In genomic region chr22:19174106-19175025, GRCh38 we compare ENCODE assay signal across 9 cellular contexts. TPM values are rescaled to one million over a fixed set of nuclear protein-coding genes. Genes with fewer than 3 reads are reported as not detected.
DNase-seq lines count a peak whose midpoint lies in the region; ATAC-seq and TF ChIP-seq lines count a peak whose summit lies in the region.
"Had no signal": no experiment of that assay in that cellular context is flagged by ENCODE, and none has a peak within 500 bp of the region (broad histone marks: within the 10 kb centered on the region; RNA-seq: fewer than 3 reads in every experiment).

No MANE protein-coding gene starts in this region.

- no peak overlapping the region for H3T11ph ChIP-seq in H9 (ENCODE audit: low read length)

- no peak overlapping the region for H3K9ac ChIP-seq in H9 (ENCODE audit: extremely low read depth, insufficient read length, low read length)

- H2AK5ac ChIP-seq in H9 (ENCODE audit: insufficient read length, low read length): no peak overlapping the region

- H3K4me2 ChIP-seq in H9 (ENCODE audit: insufficient read depth, insufficient read length, low read length): no peak overlapping the region

- peak overlapping the region; percentile 43 for H3K18ac ChIP-seq in H9 (ENCODE audit: insufficient read length, low read depth, low read length)

- no peak overlapping the region for H4K8ac ChIP-seq in H9 (replicated peaks; ENCODE audit: insufficient read length, low read depth, low read length)

- H3K4me3 ChIP-seq in AG04449 (ENCODE audit: low read depth, low read length): peak overlapping the region; percentile 8

- no peak overlapping the region for H2BK15ac ChIP-seq in H9 (ENCODE audit: low read depth, low read length)

- H3K56ac ChIP-seq in H9 (ENCODE audit: insufficient read length, low read depth, low read length): no peak overlapping the region

- no peak overlapping the region for H2BK12ac ChIP-seq in H9 (ENCODE audit: insufficient read length, low read depth, low read length)

- H2BK5ac ChIP-seq in H9 (ENCODE audit: insufficient read length, low read length): no peak overlapping the region

- POLR2A ChIA-PET in AG04449 (lab: Yijun Ruan, JAX): no interaction called here

- H3K4me1 Mint-ChIP-seq in H9: peaks cover 46 to 52% of the 10 kb centered on the region in 2 experiments
- H3K4me1 Mint-ChIP-seq in activated T-helper 1 cell treated with anti-CD3 and anti-CD28 coated beads, Interleukin-12 subunit alpha, Interleukin-12 subunit beta, Interleukin-2, Interleukin-4 antibody, amounts not matched to agents 30 ng/mL and 10 ng/mL and 1 ng/mL, durations not matched to agents 14 hours and 24 hours and 36 hours (ENCODE audit: low read depth): peaks cover 33% of the 10 kb centered on the region

- peak overlapping the region; percentile 21; the same call in 1 of the 2 replicates for H3K14ac ChIP-seq in H9 (ENCODE audit: insufficient read depth, low read length)

- H3K27ac ChIP-seq in H9 (ENCODE audit: insufficient read length, low read depth, low read length): peak overlapping the region; percentile 2

- no peak overlapping the region for H4K5ac ChIP-seq in H9 (ENCODE audit: insufficient read length, low read depth, low read length)

- peaks cover 0 to 22% (median 15%) of the 10 kb centered on the region in 3 experiments; a peak in 5 of 7 replicates for H3K36me3 Mint-ChIP-seq in H9 (ENCODE audit: insufficient read depth in 1 of 3, low read depth in 3 of 3)
- peaks cover 11% of the 10 kb centered on the region for H3K36me3 Mint-ChIP-seq in activated T-helper 1 cell treated with anti-CD3 and anti-CD28 coated beads, Interleukin-12 subunit alpha, Interleukin-12 subunit beta, Interleukin-2, Interleukin-4 antibody, amounts not matched to agents 30 ng/mL and 10 ng/mL and 1 ng/mL, durations not matched to agents 14 hours and 24 hours and 36 hours (ENCODE audit: low read depth)

- H3K23ac ChIP-seq in H9 (ENCODE audit: insufficient read length, low read depth, low read length): no peak overlapping the region

- intact Hi-C loops in activated T-helper 1 cell treated with anti-CD3 and anti-CD28 coated beads, Interleukin-12 subunit alpha, Interleukin-12 subunit beta, Interleukin-2, Interleukin-4 antibody, amounts not matched to agents 30 ng/mL and 10 ng/mL and 1 ng/mL, durations not matched to agents 14 hours and 24 hours and 36 hours (cut with micrococcal nuclease): loop anchor here (5.0 kb wide), 2 partner anchors 67 to 273 kb away; partner anchors contain the start of gene C22orf39

- H2AFZ ChIP-seq in H9 (ENCODE audit: low read length): no peak overlapping the region

- peaks cover 6% of the 10 kb centered on the region for H3K79me1 ChIP-seq in H9 (ENCODE audit: insufficient read depth, low read depth, low read length, poor library complexity, severe bottlenecking)

- CTCF ChIA-PET in AG04449 (lab: Yijun Ruan, JAX): interaction anchor here (1.0 to 1.1 kb wide), 2 partner anchors 220 to 456 kb away, joined by 3 read pairs; no protein-coding TSS in a partner anchor

- peaks cover 2% of the 10 kb centered on the region for H4K20me1 ChIP-seq in H9 (ENCODE audit: control insufficient read depth, insufficient read depth, insufficient read length)

- H3K9me3 Mint-ChIP-seq in H9: no peaks in the 10 kb centered on the region
- H3K9me3 Mint-ChIP-seq in activated T-helper 1 cell treated with anti-CD3 and anti-CD28 coated beads, Interleukin-12 subunit alpha, Interleukin-12 subunit beta, Interleukin-2, Interleukin-4 antibody, amounts not matched to agents 30 ng/mL and 10 ng/mL and 1 ng/mL, durations not matched to agents 14 hours and 24 hours and 36 hours: no peaks in the 10 kb centered on the region
- H3K9me3 Mint-ChIP-seq: activated naive CD4-positive, alpha-beta T cell treated with anti-CD3 and anti-CD28 coated beads, Interleukin-2, amount 50 U/mL, for 72 hours had no signal

- no peak overlapping the region for H3K4ac ChIP-seq in H9 (ENCODE audit: low read depth, low read length)

- ATAC-seq in GM18511 (IDR thresholded peaks at IDR 0.05; ENCODE audit: unreplicated experiment): no peak
- ATAC-seq in GM19351 (IDR thresholded peaks at IDR 0.05; ENCODE audit: unreplicated experiment): no peak
- ATAC-seq in HG02981 (IDR thresholded peaks at IDR 0.05; ENCODE audit: unreplicated experiment): no peak
- no peak for ATAC-seq in GM21825 (IDR thresholded peaks at IDR 0.05; ENCODE audit: unreplicated experiment)
- ATAC-seq: activated naive CD4-positive, alpha-beta T cell treated with anti-CD3 and anti-CD28 coated beads, Interleukin-2, amount 50 U/mL, for 72 hours had no signal

- WGBS in H9 (ENCODE audit: extremely low coverage, insufficient read length, low lambda C conversion rate): no CpG with 5 or more reads among the region's 14 CpGs

- H4K91ac ChIP-seq in H9 (ENCODE audit: insufficient read length, low read depth, low read length): no peak overlapping the region

- TF ChIP-seq CTCF in AG04449 (IDR thresholded peaks at IDR 0.05; ENCODE audit: insufficient read depth, low read length, missing control alignments): no peak
- TF ChIP-seq CTCF in H9 (conservative IDR thresholded peaks at IDR 0.05): no peak

- peaks cover 21% of the 10 kb centered on the region for H3K27me3 Mint-ChIP-seq in H9 (ENCODE audit: low read depth)
- H3K27me3 Mint-ChIP-seq in activated T-helper 1 cell treated with anti-CD3 and anti-CD28 coated beads, Interleukin-12 subunit alpha, Interleukin-12 subunit beta, Interleukin-2, Interleukin-4 antibody, amounts not matched to agents 30 ng/mL and 10 ng/mL and 1 ng/mL, durations not matched to agents 14 hours and 24 hours and 36 hours (ENCODE audit: insufficient read depth): peaks cover 8% of the 10 kb centered on the region

- H3K27me3 ChIP-seq in H9 (ENCODE audit: insufficient read depth, low read length): peaks cover 4% of the 10 kb centered on the region; the same call in 1 of the 2 replicates

- H3K4me3 Mint-ChIP-seq in H9: peak overlapping the region; percentile 35 to 44; a peak in 4 of 5 replicates
- H3K4me3 Mint-ChIP-seq in activated T-helper 1 cell treated with anti-CD3 and anti-CD28 coated beads, Interleukin-12 subunit alpha, Interleukin-12 subunit beta, Interleukin-2, Interleukin-4 antibody, amounts not matched to agents 30 ng/mL and 10 ng/mL and 1 ng/mL, durations not matched to agents 14 hours and 24 hours and 36 hours: peak overlapping the region; percentile 93

- peaks cover 3% of the 10 kb centered on the region; the same call in 1 of the 2 replicates for H3K4me1 ChIP-seq in H9 (ENCODE audit: insufficient read depth, low read length)

- no peak overlapping the region for H2BK20ac ChIP-seq in H9 (ENCODE audit: low read depth, low read length, poor library complexity, severe bottlenecking)

- H3K27ac Mint-ChIP-seq in H9: peak overlapping the region; percentile 74 to 81 (median 76); a peak in 5 of 7 replicates
- no peak overlapping the region for H3K27ac Mint-ChIP-seq in activated T-helper 1 cell treated with anti-CD3 and anti-CD28 coated beads, Interleukin-12 subunit alpha, Interleukin-12 subunit beta, Interleukin-2, Interleukin-4 antibody, amounts not matched to agents 30 ng/mL and 10 ng/mL and 1 ng/mL, durations not matched to agents 14 hours and 24 hours and 36 hours

- H3K9me3 ChIP-seq in H9 (ENCODE audit: control insufficient read depth, low read depth, low read length): no peaks in the 10 kb centered on the region

- DNase-seq in AG04449 (ENCODE audit: low read depth, low spot score) (peak; percentile 41), H9 (peak; percentile 65), iris pigment epithelial cell (ENCODE audit: low read depth) (peak; percentile 46)
- DNase-seq in activated T-helper 1 cell treated with anti-CD3 and anti-CD28 coated beads, Interleukin-12 subunit alpha, Interleukin-12 subunit beta, Interleukin-2, Interleukin-4 antibody, amounts not matched to agents 30 ng/mL and 10 ng/mL and 1 ng/mL, durations not matched to agents 14 hours and 24 hours and 36 hours (ENCODE audit: low spot score): no peak

- peaks cover 20% of the 10 kb centered on the region for H3K23me2 ChIP-seq in H9 (ENCODE audit: insufficient read length, low read depth, low read length, poor library complexity, severe bottlenecking)

- no peak overlapping the region for H2BK120ac ChIP-seq in H9 (ENCODE audit: low read depth, low read length, poor library complexity, severe bottlenecking)

- peaks cover 10% of the 10 kb centered on the region; the same call in 1 of the 2 replicates for H3K79me2 ChIP-seq in H9 (ENCODE audit: insufficient read depth, low read length)

RNA-seq across cellular contexts. Expression of gene SLC25A1, which starts 4.2 kb away (rescaled TPM):
- total RNA-seq in H9 (2021): 151 and 156 TPM in 2 replicates
- total RNA-seq in activated T-helper 1 cell treated with anti-CD3 and anti-CD28 coated beads, Interleukin-12 subunit alpha, Interleukin-12 subunit beta, Interleukin-2, Interleukin-4 antibody, amounts not matched to agents 30 ng/mL and 10 ng/mL and 1 ng/mL, durations not matched to agents 14 hours and 24 hours and 36 hours: 31.7 and 34.0 TPM in 2 replicates

RNA-seq across cellular contexts. Expression of gene GSC2, which starts 24.3 kb away (rescaled TPM):
- total RNA-seq in H9 (2021): 0.22 TPM in 2 replicates
- 0.26 TPM in 1 of 2 replicates, not detected in the other for total RNA-seq in activated T-helper 1 cell treated with anti-CD3 and anti-CD28 coated beads, Interleukin-12 subunit alpha, Interleukin-12 subunit beta, Interleukin-2, Interleukin-4 antibody, amounts not matched to agents 30 ng/mL and 10 ng/mL and 1 ng/mL, durations not matched to agents 14 hours and 24 hours and 36 hours
- total RNA-seq: activated naive CD4-positive, alpha-beta T cell treated with anti-CD3 and anti-CD28 coated beads, Interleukin-2, amount 50 U/mL, for 72 hours had no signal

RNA-seq across cellular contexts. Expression of gene ESS2, which starts 29.9 kb away (rescaled TPM):
- total RNA-seq in H9 (2021): 18.7 and 19.4 TPM in 2 replicates
- total RNA-seq in activated T-helper 1 cell treated with anti-CD3 and anti-CD28 coated beads, Interleukin-12 subunit alpha, Interleukin-12 subunit beta, Interleukin-2, Interleukin-4 antibody, amounts not matched to agents 30 ng/mL and 10 ng/mL and 1 ng/mL, durations not matched to agents 14 hours and 24 hours and 36 hours: 20.8 and 22.8 TPM in 2 replicates

RNA-seq across cellular contexts. Expression of gene TSSK2, which starts 43.3 kb away (rescaled TPM):
- total RNA-seq in H9 (2021): not detected in 2 replicates
- not detected in 2 replicates for total RNA-seq in activated T-helper 1 cell treated with anti-CD3 and anti-CD28 coated beads, Interleukin-12 subunit alpha, Interleukin-12 subunit beta, Interleukin-2, Interleukin-4 antibody, amounts not matched to agents 30 ng/mL and 10 ng/mL and 1 ng/mL, durations not matched to agents 14 hours and 24 hours and 36 hours
- total RNA-seq: activated naive CD4-positive, alpha-beta T cell treated with anti-CD3 and anti-CD28 coated beads, Interleukin-2, amount 50 U/mL, for 72 hours had no signal

RNA-seq across cellular contexts. Expression of gene DGCR2, which starts 52.2 kb away (rescaled TPM):
- total RNA-seq in H9 (2021): 47.2 and 50.7 TPM in 2 replicates
- total RNA-seq in activated T-helper 1 cell treated with anti-CD3 and anti-CD28 coated beads, Interleukin-12 subunit alpha, Interleukin-12 subunit beta, Interleukin-2, Interleukin-4 antibody, amounts not matched to agents 30 ng/mL and 10 ng/mL and 1 ng/mL, durations not matched to agents 14 hours and 24 hours and 36 hours: 23.2 and 24.1 TPM in 2 replicates
